17 cellular contexts compared by ENCODE assay signal in genomic region chr11:80082386-80082785, GRCh38.
DNase-seq lines count a peak whose midpoint lies in the region; ATAC-seq and TF ChIP-seq lines count a peak whose summit lies in the region.
"Had no signal": no experiment of that assay in that cellular context is flagged by ENCODE, and none has a peak within 500 bp of the region (broad histone marks: within the 10 kb centered on the region; RNA-seq: fewer than 3 reads in every experiment).

No MANE protein-coding gene starts in this region.

- TF ChIP-seq CTCF in A673 (conservative IDR thresholded peaks at IDR 0.05; ENCODE audit: low read depth, low read length) (no peak), RWPE2 (IDR thresholded peaks at IDR 0.05; ENCODE audit: poor library complexity, severe bottlenecking) (no peak), prostate gland (IDR thresholded peaks at IDR 0.05) (no peak)

- CTCF ChIA-PET in A673 (lab: Charles Lee) (no interaction called here), T-cell (lab: Charles Lee) (no interaction called here)

- ATAC-seq in RWPE2 (ENCODE audit: low read depth), result no peak
- no peak for ATAC-seq in T-cell (replicated peaks in 1 of 4)
- ATAC-seq: CD8-positive, alpha-beta T cell had no signal

- no peaks in the 10 kb centered on the region for H3K4me1 Mint-ChIP-seq in T-cell
- H3K4me1 Mint-ChIP-seq: CD4-positive, CD25-positive, alpha-beta regulatory T cell had no signal

- H3K9me3 ChIP-seq in A673 (ENCODE audit: low read depth, low read length, poor library complexity, severe bottlenecking) (no peaks in the 10 kb centered on the region), Karpas-422 (ENCODE audit: low read length) (no peaks in the 10 kb centered on the region), RWPE2 (ENCODE audit: severe bottlenecking) (no peaks in the 10 kb centered on the region), prostate gland (no peaks in the 10 kb centered on the region)
- H3K9me3 ChIP-seq: BLaER1, Caco-2 had no signal

- H3K4me3 ChIP-seq in A673 (ENCODE audit: low read depth, low read length, poor library complexity, severe bottlenecking) (no peak overlapping the region), Karpas-422 (ENCODE audit: low read length) (peak overlapping the region; percentile 51), RWPE2 (ENCODE audit: severe bottlenecking) (no peak overlapping the region), prostate gland (no peak overlapping the region)
- H3K4me3 ChIP-seq: BLaER1, GM23248 had no signal

- H2AFZ ChIP-seq in Karpas-422 (ENCODE audit: low read length), result no peak overlapping the region
- H2AFZ ChIP-seq: GM23248 had no signal

- H3K9me3 Mint-ChIP-seq in T-cell, result peaks cover 0 to 8% (median 0%) of the 10 kb centered on the region in 3 donors

- H3K9me2 ChIP-seq in Karpas-422 (replicated peaks; ENCODE audit: insufficient read depth, low read length), result 0 out of 2 replicates have a peak, but pooled peaks cover 4% of the 10 kb centered on the region

- no peak overlapping the region for H3K27ac Mint-ChIP-seq in T-cell
- H3K27ac Mint-ChIP-seq: B cell; CD4-positive, CD25-positive, alpha-beta regulatory T cell; CD8-positive, alpha-beta T cell had no signal

- DNase-seq in A673 (ENCODE audit: low spot score), result peak; percentile 70
- peak; percentile 75 for DNase-seq in Karpas-422
- DNase-seq in RWPE2 (ENCODE audit: low spot score), result no peak
- no peak for DNase-seq in NCI-H187 treated with DMSO at 0.1 percent for 48 hours (lab: John Stamatoyannopoulos, UW)
- no peak for DNase-seq in prostate gland (ENCODE audit: low spot score)
- no peak for DNase-seq in T-cell
- DNase-seq: Caco-2; CD4-positive, CD25-positive, alpha-beta regulatory T cell; CD8-positive, alpha-beta T cell; DMS153; DND-41; GM23248; H7; HCEC 1CT had no signal

- H3K27me3 ChIP-seq in A673 (replicated peaks; ENCODE audit: insufficient read depth, low read depth, low read length, poor library complexity), result no peaks in the 10 kb centered on the region
- no peaks in the 10 kb centered on the region for H3K27me3 ChIP-seq in Karpas-422 (ENCODE audit: low read length)
- H3K27me3 ChIP-seq in RWPE2 (ENCODE audit: insufficient read depth, poor library complexity, severe bottlenecking), result no peaks in the 10 kb centered on the region
- no peaks in the 10 kb centered on the region for H3K27me3 ChIP-seq in prostate gland (replicated peaks; ENCODE audit: insufficient read depth)
- H3K27me3 ChIP-seq: BLaER1 had no signal

- WGBS in prostate gland, result 55% methylated on average over 1 of the region's 1 CpG

- intact Hi-C loops in A673 (cut with micrococcal nuclease; ENCODE audit: unreplicated experiment), result no loop called here
- intact Hi-C loops in prostate gland (cut with DNase I), result no loop called here

- BruUV-seq in A673 (replicated peaks; lab: Mats Ljungman, UMichigan), result no TSS peak

- H3K27me3 Mint-ChIP-seq in T-cell, result no peaks in the 10 kb centered on the region
- H3K27me3 Mint-ChIP-seq: B cell; CD4-positive, CD25-positive, alpha-beta regulatory T cell had no signal

- TF ChIP-seq POLR2A in prostate gland (IDR thresholded peaks at IDR 0.05), result no peak

- peak overlapping the region; percentile 64 for H3K4me2 ChIP-seq in Karpas-422 (ENCODE audit: low read depth, low read length, poor library complexity, severe bottlenecking)
- H3K4me2 ChIP-seq: BLaER1 had no signal

- no peak overlapping the region for H3K4me3 Mint-ChIP-seq in T-cell
- H3K4me3 Mint-ChIP-seq: B cell; CD4-positive, CD25-positive, alpha-beta regulatory T cell; CD8-positive, alpha-beta T cell had no signal

- POLR2A ChIA-PET in A673 (lab: Charles Lee; ENCODE audit: low non-redundant PET), result interaction anchor here (0.7 kb wide), 1 partner anchor 10 kb away, joined by 3 read pairs; no protein-coding TSS in a partner anchor
- POLR2A ChIA-PET in T-cell (lab: Charles Lee), result no interaction called here

- H3K27ac ChIP-seq in A673 (ENCODE audit: low read depth, low read length, poor library complexity, severe bottlenecking) (no peak overlapping the region), Karpas-422 (ENCODE audit: low read length) (peak overlapping the region; percentile 88), RWPE2 (ENCODE audit: poor library complexity, severe bottlenecking) (peak overlapping the region; percentile 84), prostate gland (no peak overlapping the region)
- H3K27ac ChIP-seq: BLaER1, C4-2B, GM23248 had no signal

- H3K4me1 ChIP-seq in A673 (ENCODE audit: insufficient read depth, low read length, poor library complexity, severe bottlenecking), result peaks cover 19% of the 10 kb centered on the region
- H3K4me1 ChIP-seq in Karpas-422 (ENCODE audit: low read length), result peaks cover 56% of the 10 kb centered on the region
- H3K4me1 ChIP-seq in RWPE2 (ENCODE audit: insufficient read depth, poor library complexity, severe bottlenecking), result peaks cover 27% of the 10 kb centered on the region
- H3K4me1 ChIP-seq in prostate gland (replicated peaks), result no peaks in the 10 kb centered on the region
- H3K4me1 ChIP-seq: BLaER1, Caco-2 had no signal

- H3K79me2 ChIP-seq in Karpas-422 (ENCODE audit: low read length), result no peaks in the 10 kb centered on the region

- H3K9ac ChIP-seq in Karpas-422 (ENCODE audit: low read length), result peak overlapping the region; percentile 43; the same call in 1 of the 2 replicates
- H3K9ac ChIP-seq: BLaER1, GM23248 had no signal

- H3K36me3 Mint-ChIP-seq in T-cell, result no peaks in the 10 kb centered on the region
- H3K36me3 Mint-ChIP-seq: CD4-positive, CD25-positive, alpha-beta regulatory T cell; CD8-positive, alpha-beta T cell had no signal

- H4K20me1 ChIP-seq in Karpas-422 (ENCODE audit: insufficient read depth, low read depth, low read length), result no peaks in the 10 kb centered on the region
- H4K20me1 ChIP-seq: BLaER1 had no signal

- H3K36me3 ChIP-seq in A673 (ENCODE audit: insufficient read depth, low read length, poor library complexity, severe bottlenecking) (no peaks in the 10 kb centered on the region), Karpas-422 (ENCODE audit: insufficient read depth, low read length) (no peaks in the 10 kb centered on the region), RWPE2 (ENCODE audit: low read depth) (no peaks in the 10 kb centered on the region), prostate gland (no peaks in the 10 kb centered on the region)
- H3K36me3 ChIP-seq: BLaER1 had no signal

Comparison
In these comparisons a context has a peak if more than half of its experiments do, and no peak if none do; other contexts are left out.
1. DNase-seq: peak in A673 (single experiment) and Karpas-422 (single experiment); none in RWPE2 (single experiment), NCI-H187 treated with DMSO at 0.1 percent for 48 hours (single experiment), prostate gland (single experiment) and T-cell (0 of 34).
2. H3K27ac ChIP-seq: peak in Karpas-422 (single experiment) and RWPE2 (single experiment); none in A673 (single experiment) and prostate gland (0 of 2).